8 cellular contexts compared by ENCODE assay signal in the genomic region with DNA sequence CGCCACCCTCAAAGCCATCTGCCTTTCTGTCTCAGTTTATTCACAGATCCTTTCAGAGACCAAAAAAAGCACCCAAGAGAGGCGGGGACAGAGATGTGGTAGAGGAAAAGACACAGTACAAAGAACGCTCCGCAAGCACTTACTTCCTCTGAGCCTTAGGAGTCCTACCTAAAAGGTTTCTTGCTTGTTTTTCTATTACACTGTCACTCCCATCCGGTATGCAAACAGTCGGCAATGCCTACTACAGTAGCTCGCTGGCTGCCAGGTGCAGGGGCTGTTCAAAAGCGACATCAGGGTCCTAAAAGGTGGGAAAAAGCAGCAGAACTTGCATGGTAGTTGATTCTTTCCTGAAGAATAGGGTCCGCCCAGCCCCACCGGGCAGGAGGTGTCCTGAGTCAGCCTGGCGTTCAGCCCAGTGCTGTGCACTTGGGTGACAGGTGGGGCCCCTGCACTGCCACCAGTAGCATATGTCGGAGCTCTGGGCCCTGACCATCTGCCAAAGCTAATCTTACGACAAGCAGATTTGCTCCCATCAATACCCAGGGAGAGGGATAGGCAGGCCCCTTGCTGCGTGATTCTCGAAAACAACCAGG. TPM values are rescaled to one million over a fixed set of nuclear protein-coding genes. Genes with fewer than 3 reads are reported as not detected.
A peak's percentile ranks its signal among the peaks of the same experiment; 100 is the strongest.
DNase-seq lines count a peak whose midpoint lies in the region; ATAC-seq and TF ChIP-seq lines count a peak whose summit lies in the region.

No MANE protein-coding gene starts in this region.

- no peak for TF ChIP-seq RAD21 in Ishikawa (IDR thresholded peaks at IDR 0.05; ENCODE audit: low read depth)

- H3K4me3 ChIP-seq in WERI-Rb-1 (ENCODE audit: low read depth, low read length) (peak overlapping the region; percentile 90), colonic mucosa (peak overlapping the region; percentile 70), lower lobe of right lung (peak overlapping the region; percentile 91), stomach (peak overlapping the region; percentile 76 to 86 (median 78))

- no peak for TF ChIP-seq POLR2A in stomach (IDR thresholded peaks at IDR 0.05)

- WGBS in stomach, 5 donors: 3 to 13% (median 7%) methylated on average over 15 of the region's 15 CpGs

- no peak for TF ChIP-seq EP300 in Ishikawa (IDR thresholded peaks at IDR 0.05; ENCODE audit: borderline replicate concordance)
- no peak for TF ChIP-seq EP300 in stomach (IDR thresholded peaks at IDR 0.05)

- H3K9me3 ChIP-seq in WERI-Rb-1 (ENCODE audit: severe bottlenecking) (no peaks in the 10 kb centered on the region), colonic mucosa (no peaks in the 10 kb centered on the region), lower lobe of right lung (no peaks in the 10 kb centered on the region), stomach (no peaks in the 10 kb centered on the region)

- H3K27ac ChIP-seq in WERI-Rb-1 (peak overlapping the region; percentile 98), colonic mucosa (peak overlapping the region; percentile 88), lower lobe of right lung (peak overlapping the region; percentile 89), stomach (peak overlapping the region; percentile 88 to 94 (median 91))

- H3K9ac ChIP-seq in colonic mucosa (ENCODE audit: low read depth in 2 of 2, low read length in 2 of 2): peak overlapping the region; percentile 82 to 93

- peak; percentile 78 for DNase-seq in DMS79 (lab: John Stamatoyannopoulos, UW)
- peak; percentile 95 for DNase-seq in WERI-Rb-1
- peak; percentile 84 for DNase-seq in colonic mucosa
- peak; percentile 74 for DNase-seq in lower lobe of right lung
- peak; percentile 78 for DNase-seq in stomach
- DNase-seq in dedifferentiated amniotic fluid mesenchymal stem cell (ENCODE audit: extremely low spot score): no peak

- H3K36me3 ChIP-seq in WERI-Rb-1 (peaks cover 33% of the 10 kb centered on the region), colonic mucosa (no peaks in the 10 kb centered on the region), lower lobe of right lung (peaks cover 1% of the 10 kb centered on the region), stomach (peaks cover 0 to 27% (median 6%) of the 10 kb centered on the region in 4 donors)

- peaks cover 8% of the 10 kb centered on the region for H3K4me1 ChIP-seq in colonic mucosa
- peaks cover 63% of the 10 kb centered on the region for H3K4me1 ChIP-seq in lower lobe of right lung
- H3K4me1 ChIP-seq in stomach: peaks cover 33 to 71% (median 42%) of the 10 kb centered on the region in 4 donors

- TF ChIP-seq CTCF in WERI-Rb-1 (IDR thresholded peaks at IDR 0.05; ENCODE audit: low read depth, low read length) (no peak), colonic mucosa (IDR thresholded peaks at IDR 0.05) (no peak), lower lobe of right lung (IDR thresholded peaks at IDR 0.05) (no peak), stomach (IDR thresholded peaks at IDR 0.05) (no peak)

- intact Hi-C loops in colonic mucosa (cut with DNase I): no loop called here
- intact Hi-C loops in lower lobe of right lung (cut with DNase I): no loop called here
- intact Hi-C loops in stomach (cut with DNase I; ENCODE audit: low total_unique reads): no loop called here

- H3K27me3 ChIP-seq in WERI-Rb-1 (ENCODE audit: insufficient read depth, low read depth, severe bottlenecking): no peaks in the 10 kb centered on the region
- H3K27me3 ChIP-seq in colonic mucosa: no peaks in the 10 kb centered on the region
- no peaks in the 10 kb centered on the region for H3K27me3 ChIP-seq in lower lobe of right lung (ENCODE audit: low read depth)
- no peaks in the 10 kb centered on the region for H3K27me3 ChIP-seq in stomach

- peak; percentile 35 for ATAC-seq in GM21528 (IDR thresholded peaks at IDR 0.05; ENCODE audit: low FRiP score, unreplicated experiment)
- ATAC-seq in lower lobe of right lung: peak; percentile 45 to 73

TF ChIP-seq in Ishikawa, 13 proteins besides CTCF, POLR2A, EP300 and RAD21:
- TF ChIP-seq, protein P1, sequence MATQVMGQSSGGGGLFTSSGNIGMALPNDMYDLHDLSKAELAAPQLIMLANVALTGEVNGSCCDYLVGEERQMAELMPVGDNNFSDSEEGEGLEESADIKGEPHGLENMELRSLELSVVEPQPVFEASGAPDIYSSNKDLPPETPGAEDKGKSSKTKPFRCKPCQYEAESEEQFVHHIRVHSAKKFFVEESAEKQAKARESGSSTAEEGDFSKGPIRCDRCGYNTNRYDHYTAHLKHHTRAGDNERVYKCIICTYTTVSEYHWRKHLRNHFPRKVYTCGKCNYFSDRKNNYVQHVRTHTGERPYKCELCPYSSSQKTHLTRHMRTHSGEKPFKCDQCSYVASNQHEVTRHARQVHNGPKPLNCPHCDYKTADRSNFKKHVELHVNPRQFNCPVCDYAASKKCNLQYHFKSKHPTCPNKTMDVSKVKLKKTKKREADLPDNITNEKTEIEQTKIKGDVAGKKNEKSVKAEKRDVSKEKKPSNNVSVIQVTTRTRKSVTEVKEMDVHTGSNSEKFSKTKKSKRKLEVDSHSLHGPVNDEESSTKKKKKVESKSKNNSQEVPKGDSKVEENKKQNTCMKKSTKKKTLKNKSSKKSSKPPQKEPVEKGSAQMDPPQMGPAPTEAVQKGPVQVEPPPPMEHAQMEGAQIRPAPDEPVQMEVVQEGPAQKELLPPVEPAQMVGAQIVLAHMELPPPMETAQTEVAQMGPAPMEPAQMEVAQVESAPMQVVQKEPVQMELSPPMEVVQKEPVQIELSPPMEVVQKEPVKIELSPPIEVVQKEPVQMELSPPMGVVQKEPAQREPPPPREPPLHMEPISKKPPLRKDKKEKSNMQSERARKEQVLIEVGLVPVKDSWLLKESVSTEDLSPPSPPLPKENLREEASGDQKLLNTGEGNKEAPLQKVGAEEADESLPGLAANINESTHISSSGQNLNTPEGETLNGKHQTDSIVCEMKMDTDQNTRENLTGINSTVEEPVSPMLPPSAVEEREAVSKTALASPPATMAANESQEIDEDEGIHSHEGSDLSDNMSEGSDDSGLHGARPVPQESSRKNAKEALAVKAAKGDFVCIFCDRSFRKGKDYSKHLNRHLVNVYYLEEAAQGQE (IDR thresholded peaks at IDR 0.05; ENCODE audit: low read depth): no peak
- TF ChIP-seq TEAD4 (IDR thresholded peaks at IDR 0.05) (0 out of 2 replicates have a peak, but pooled peaks have one; percentile 0), TCF12 (IDR thresholded peaks at IDR 0.05; ENCODE audit: low read depth) (no peak), ZBTB7A (IDR thresholded peaks at IDR 0.05; ENCODE audit: low read depth) (peak; percentile 53; the same call in 1 of the 2 replicates), TAF1 (IDR thresholded peaks at IDR 0.05; ENCODE audit: low read depth) (no peak), CREB1 (IDR thresholded peaks at IDR 0.05; ENCODE audit: low read depth) (no peak), FOXM1 (IDR thresholded peaks at IDR 0.05; ENCODE audit: borderline replicate concordance, low read depth) (no peak), NFIC (IDR thresholded peaks at IDR 0.05) (no peak), EGR1 (IDR thresholded peaks at IDR 0.05) (no peak), YY1 (IDR thresholded peaks at IDR 0.05; ENCODE audit: low read depth) (no peak), CEBPB (IDR thresholded peaks at IDR 0.05) (no peak)
- TF ChIP-seq, protein P2, sequence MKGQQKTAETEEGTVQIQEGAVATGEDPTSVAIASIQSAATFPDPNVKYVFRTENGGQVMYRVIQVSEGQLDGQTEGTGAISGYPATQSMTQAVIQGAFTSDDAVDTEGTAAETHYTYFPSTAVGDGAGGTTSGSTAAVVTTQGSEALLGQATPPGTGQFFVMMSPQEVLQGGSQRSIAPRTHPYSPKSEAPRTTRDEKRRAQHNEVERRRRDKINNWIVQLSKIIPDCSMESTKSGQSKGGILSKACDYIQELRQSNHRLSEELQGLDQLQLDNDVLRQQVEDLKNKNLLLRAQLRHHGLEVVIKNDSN (IDR thresholded peaks at IDR 0.05): no peak
- TF ChIP-seq, protein P3, sequence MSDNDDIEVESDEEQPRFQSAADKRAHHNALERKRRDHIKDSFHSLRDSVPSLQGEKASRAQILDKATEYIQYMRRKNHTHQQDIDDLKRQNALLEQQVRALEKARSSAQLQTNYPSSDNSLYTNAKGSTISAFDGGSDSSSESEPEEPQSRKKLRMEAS (IDR thresholded peaks at IDR 0.05): no peak

RNA-seq across cellular contexts. Expression of a gene that starts 0.7 kb away (rescaled TPM):
- 10 to 100 TPM; 20.3 to 44.5 TPM for total RNA-seq in colonic mucosa
- 50.1 TPM for total RNA-seq in lower lobe of right lung
- total RNA-seq in stomach: 10 to 100 TPM; 17.4 to 70.7 (median 35.6) TPM
- 10 to 100 TPM in 2 of 3 donors, 1 to 10 TPM in 1; 8.8 to 25.1 (median 11.2) TPM for polyA plus RNA-seq in stomach

RNA-seq across cellular contexts. Expression of a gene that starts 30.1 kb away (rescaled TPM):
- total RNA-seq in colonic mucosa (100 to 1,000 TPM; 152 to 187 TPM), lower lobe of right lung (516 TPM), stomach (10 to 100 TPM in 4 of 5 donors, not detected in 1; 25.9 to 92.8 (median 50.7) TPM)
- 100 to 1,000 TPM; 241 to 411 (median 328) TPM for polyA plus RNA-seq in stomach

RNA-seq across cellular contexts. Expression of a gene that starts 40.1 kb away (rescaled TPM):
- 1 to 10 TPM in 1 of 2 donors, under 1 TPM in 1; 0.67 to 2.4 TPM for total RNA-seq in colonic mucosa
- 1.2 TPM for total RNA-seq in lower lobe of right lung
- total RNA-seq in stomach: 100 to 1,000 TPM in 1 of 5 donors, 10 to 100 TPM in 1, 1 to 10 TPM in 1, not detected in 2; 6.4 to 108 (median 20.1) TPM
- 10 to 100 TPM in 1 of 3 donors, 1 to 10 TPM in 2; 1.3 to 14.5 (median 8.1) TPM for polyA plus RNA-seq in stomach
